In the genomic region with DNA sequence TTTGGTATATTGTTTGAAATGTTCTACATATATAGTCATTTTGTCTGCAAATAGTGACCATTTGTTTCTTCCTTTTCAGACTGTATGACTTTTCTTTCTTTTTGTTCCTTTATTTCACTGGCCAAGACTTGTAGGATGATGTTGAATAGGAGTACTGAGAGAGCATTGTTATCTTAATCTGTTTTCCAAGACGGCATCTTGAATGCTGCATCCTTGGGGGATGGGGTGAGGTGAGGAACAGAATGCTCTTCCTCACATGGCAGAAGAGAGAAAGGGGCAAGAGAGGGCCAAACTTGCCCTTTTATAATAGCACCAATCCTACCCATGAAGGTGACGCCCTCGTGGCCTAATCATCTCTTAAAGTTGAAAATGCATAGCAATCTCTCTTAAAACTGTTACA, we compare ENCODE assay signal across 1 cellular context.
TF ChIP-seq lines count a peak whose summit lies in the region.

No MANE protein-coding gene starts in this region.

TF ChIP-seq in GM23338, 12 proteins besides CTCF, POLR2A, EP300 and RAD21 (continued from another document):
- TF ChIP-seq, protein P1, sequence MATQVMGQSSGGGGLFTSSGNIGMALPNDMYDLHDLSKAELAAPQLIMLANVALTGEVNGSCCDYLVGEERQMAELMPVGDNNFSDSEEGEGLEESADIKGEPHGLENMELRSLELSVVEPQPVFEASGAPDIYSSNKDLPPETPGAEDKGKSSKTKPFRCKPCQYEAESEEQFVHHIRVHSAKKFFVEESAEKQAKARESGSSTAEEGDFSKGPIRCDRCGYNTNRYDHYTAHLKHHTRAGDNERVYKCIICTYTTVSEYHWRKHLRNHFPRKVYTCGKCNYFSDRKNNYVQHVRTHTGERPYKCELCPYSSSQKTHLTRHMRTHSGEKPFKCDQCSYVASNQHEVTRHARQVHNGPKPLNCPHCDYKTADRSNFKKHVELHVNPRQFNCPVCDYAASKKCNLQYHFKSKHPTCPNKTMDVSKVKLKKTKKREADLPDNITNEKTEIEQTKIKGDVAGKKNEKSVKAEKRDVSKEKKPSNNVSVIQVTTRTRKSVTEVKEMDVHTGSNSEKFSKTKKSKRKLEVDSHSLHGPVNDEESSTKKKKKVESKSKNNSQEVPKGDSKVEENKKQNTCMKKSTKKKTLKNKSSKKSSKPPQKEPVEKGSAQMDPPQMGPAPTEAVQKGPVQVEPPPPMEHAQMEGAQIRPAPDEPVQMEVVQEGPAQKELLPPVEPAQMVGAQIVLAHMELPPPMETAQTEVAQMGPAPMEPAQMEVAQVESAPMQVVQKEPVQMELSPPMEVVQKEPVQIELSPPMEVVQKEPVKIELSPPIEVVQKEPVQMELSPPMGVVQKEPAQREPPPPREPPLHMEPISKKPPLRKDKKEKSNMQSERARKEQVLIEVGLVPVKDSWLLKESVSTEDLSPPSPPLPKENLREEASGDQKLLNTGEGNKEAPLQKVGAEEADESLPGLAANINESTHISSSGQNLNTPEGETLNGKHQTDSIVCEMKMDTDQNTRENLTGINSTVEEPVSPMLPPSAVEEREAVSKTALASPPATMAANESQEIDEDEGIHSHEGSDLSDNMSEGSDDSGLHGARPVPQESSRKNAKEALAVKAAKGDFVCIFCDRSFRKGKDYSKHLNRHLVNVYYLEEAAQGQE (IDR thresholded peaks at IDR 0.05; ENCODE audit: unreplicated experiment), result no peak
- no peak for TF ChIP-seq STAT1 (IDR thresholded peaks at IDR 0.05; ENCODE audit: unreplicated experiment)
- TF ChIP-seq EZH2 (IDR thresholded peaks at IDR 0.05; ENCODE audit: low read depth, unreplicated experiment), result no peak
- no peak for TF ChIP-seq POLR2AphosphoS5 (IDR thresholded peaks at IDR 0.05; ENCODE audit: low read depth)
